ENCODE assay signal across 1 cellular context in genomic region chr22:23124611-23125511, GRCh38.
TF ChIP-seq lines count a peak whose summit lies in the region.

No MANE protein-coding gene starts in this region.

TF ChIP-seq in IMR-90, 13 proteins besides CTCF, POLR2A, EP300 and RAD21 (continued from another document):
- no peak for TF ChIP-seq MXI1 (IDR thresholded peaks at IDR 0.05; ENCODE audit: borderline replicate concordance, low read depth, low read length)
- TF ChIP-seq BHLHE40 (IDR thresholded peaks at IDR 0.05; ENCODE audit: low read depth, low read length) = no peak
- TF ChIP-seq NFE2L2 (IDR thresholded peaks at IDR 0.05; ENCODE audit: low read depth, low read length) = no peak
- no peak for TF ChIP-seq RCOR1 (IDR thresholded peaks at IDR 0.05; ENCODE audit: insufficient replicate concordance, low read length)
TF ChIP-seq in IMR-90: peak in this region for 0.
